In the genomic region with DNA sequence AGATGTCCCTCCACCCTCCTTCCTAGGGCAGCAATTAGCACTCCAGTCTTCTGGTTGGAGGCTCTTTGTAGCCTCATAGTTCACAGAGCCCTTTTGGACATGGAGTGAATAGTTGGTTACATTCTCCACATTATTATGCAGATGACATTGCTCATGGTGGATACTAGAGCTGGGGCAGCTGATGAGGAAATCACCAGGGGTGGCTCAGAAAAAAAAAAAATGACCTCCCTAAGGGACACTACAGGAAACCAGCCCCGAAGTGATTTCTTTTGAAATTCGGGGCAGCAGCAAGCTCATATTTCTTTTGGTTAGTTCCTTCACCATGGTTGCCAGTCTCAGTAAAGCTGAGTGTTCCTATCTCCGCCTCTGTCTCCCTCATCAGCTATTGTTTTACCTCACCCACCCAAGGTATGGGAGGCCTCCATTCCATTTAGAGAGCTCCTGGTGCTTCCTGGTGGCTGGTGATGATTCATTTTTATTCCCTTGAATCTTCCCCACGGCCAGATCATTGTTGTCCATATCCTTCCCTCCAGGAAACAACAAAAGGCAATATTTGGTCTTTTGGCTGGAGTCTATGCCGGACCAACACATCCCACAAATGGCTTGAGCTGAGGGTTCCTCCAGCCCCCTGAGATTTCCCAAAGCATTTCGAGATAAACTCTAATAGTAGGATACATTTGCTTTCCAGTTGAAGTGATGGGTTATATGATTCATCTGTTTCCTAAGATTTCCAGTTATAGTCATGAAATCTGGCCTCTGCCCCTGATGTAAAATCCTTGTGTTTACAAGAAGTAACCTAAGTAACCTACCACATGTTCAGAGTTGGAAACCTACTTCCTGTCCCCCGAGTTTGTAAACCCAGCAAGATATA, we compare ENCODE assay signal across 9 cellular contexts. TPM values are rescaled to one million over a fixed set of nuclear protein-coding genes. Genes with fewer than 3 reads are reported as not detected.
DNase-seq lines count a peak whose midpoint lies in the region; ATAC-seq, FAIRE-seq and TF ChIP-seq lines count a peak whose summit lies in the region.
"Had no signal": no experiment of that assay in that cellular context is flagged by ENCODE, and none has a peak within 500 bp of the region (broad histone marks: within the 10 kb centered on the region; RNA-seq: fewer than 3 reads in every experiment).

No MANE protein-coding gene starts in this region.

- TF ChIP-seq CTCF in hepatocyte (IDR thresholded peaks at IDR 0.05; ENCODE audit: poor library complexity) (no peak), smooth muscle cell (IDR thresholded peaks at IDR 0.05; ENCODE audit: borderline replicate concordance, insufficient read depth, poor library complexity, severe bottlenecking) (no peak)

- no peaks in the 10 kb centered on the region for H3K36me3 ChIP-seq in HAP-1 (replicated peaks)
- H3K36me3 ChIP-seq in hepatocyte (replicated peaks; ENCODE audit: insufficient read depth, low read depth) = no peaks in the 10 kb centered on the region
- no peaks in the 10 kb centered on the region for H3K36me3 ChIP-seq in smooth muscle cell (ENCODE audit: low read depth)

- peaks cover 10% of the 10 kb centered on the region for H3K4me1 ChIP-seq in HAP-1
- peaks cover 2% of the 10 kb centered on the region for H3K4me1 ChIP-seq in hepatocyte (ENCODE audit: insufficient read depth)
- H3K4me1 ChIP-seq in smooth muscle cell (ENCODE audit: low read depth) = peaks cover 16% of the 10 kb centered on the region

- 60% methylated on average over 7 of the region's 7 CpGs for WGBS in hepatocyte (ENCODE audit: low lambda C conversion rate, missing lambda C conversion rate)
- WGBS in smooth muscle cell (ENCODE audit: low lambda C conversion rate) = 46% methylated on average over 7 of the region's 7 CpGs

- no peak for ATAC-seq in GM18519 (IDR thresholded peaks at IDR 0.05; ENCODE audit: low FRiP score, unreplicated experiment)

- no peak for TF ChIP-seq POLR2A in GM12892 (IDR thresholded peaks at IDR 0.05; ENCODE audit: low read depth, low read length)

- H3K9me3 ChIP-seq in HAP-1 (no peaks in the 10 kb centered on the region), hepatocyte (ENCODE audit: low read depth) (no peaks in the 10 kb centered on the region), smooth muscle cell (replicated peaks; ENCODE audit: low read depth) (no peaks in the 10 kb centered on the region)

- H3K79me2 ChIP-seq in hepatocyte (no peaks in the 10 kb centered on the region), smooth muscle cell (ENCODE audit: low read depth) (no peaks in the 10 kb centered on the region)

- DNase-seq in HAP-1 (ENCODE audit: low spot score in 2 of 2) (peak; percentile 55 to 73), amniotic epithelial cell (ENCODE audit: low read depth) (peak; percentile 91), hepatocyte (ENCODE audit: low spot score) (peak; percentile 13), smooth muscle cell (lab: John Stamatoyannopoulos, UW; ENCODE audit: unreplicated experiment) (no peak), GM12892 (ENCODE audit: insufficient read length) (no peak)
- no peak for DNase-seq in stimulated activated CD4-positive, alpha-beta T cell treated with anti-CD3 and anti-CD28 coated beads, Interleukin-15, amount 100 ng/mL, for 24 hours
- DNase-seq: kidney glomerular epithelial cell, RPMI8226 had no signal

- in situ Hi-C loops in HAP-1 (cut with MboI; ENCODE audit: low sequenced_read_pairs) = loop anchor here (25.0 kb wide), 2 partner anchors 313 to 838 kb away; no protein-coding TSS in a partner anchor

- no peak overlapping the region for H3K4me3 ChIP-seq in HAP-1
- no peak overlapping the region for H3K4me3 ChIP-seq in hepatocyte
- H3K4me3 ChIP-seq in smooth muscle cell = no peak overlapping the region

- H4K20me1 ChIP-seq in hepatocyte (ENCODE audit: insufficient read depth, poor library complexity, severe bottlenecking) (no peaks in the 10 kb centered on the region), smooth muscle cell (ENCODE audit: low read depth) (no peaks in the 10 kb centered on the region)

- H3K27ac ChIP-seq in hepatocyte (peak overlapping the region; percentile 54), smooth muscle cell (ENCODE audit: low read depth) (peak overlapping the region; percentile 88)

- H3K9me2 ChIP-seq in hepatocyte (replicated peaks; ENCODE audit: insufficient read depth) = no peaks in the 10 kb centered on the region

- H3F3A ChIP-seq in smooth muscle cell (ENCODE audit: low read depth) = peaks cover 7% of the 10 kb centered on the region

- no peaks in the 10 kb centered on the region for H3K27me3 ChIP-seq in HAP-1 (ENCODE audit: low read depth)
- no peaks in the 10 kb centered on the region for H3K27me3 ChIP-seq in hepatocyte
- H3K27me3 ChIP-seq in smooth muscle cell (ENCODE audit: low read depth) = no peaks in the 10 kb centered on the region

- H3K4me2 ChIP-seq in hepatocyte (no peak overlapping the region), smooth muscle cell (peak overlapping the region; percentile 49)

- FAIRE-seq in GM12892 (lab: Jason Lieb, UNC) = no peak

- H3K9ac ChIP-seq in smooth muscle cell (ENCODE audit: low read depth) = peak overlapping the region; percentile 57

- no peak overlapping the region for H2AFZ ChIP-seq in hepatocyte
- peak overlapping the region; percentile 26 for H2AFZ ChIP-seq in smooth muscle cell (ENCODE audit: low read depth)

RNA-seq across cellular contexts. Expression of a gene that starts 56.2 kb away (rescaled TPM):
- total RNA-seq in hepatocyte = 43.1 and 52.8 TPM in 2 replicates
- 60.4 and 65.7 TPM in 2 replicates for polyA plus RNA-seq in hepatocyte
- total RNA-seq in smooth muscle cell = 217 and 229 TPM in 2 replicates
- 130 and 196 TPM in 2 replicates for polyA plus RNA-seq in smooth muscle cell
- polyA plus RNA-seq in GM12892 (2012; ENCODE audit: missing spikeins) = 0.36 TPM

Comparison
In these comparisons a context has a peak if more than half of its experiments do, and no peak if none do; other contexts are left out.
1. DNase-seq: peak in HAP-1 (2 of 2), amniotic epithelial cell (single experiment) and hepatocyte (single experiment); none in smooth muscle cell (single experiment), stimulated activated CD4-positive, alpha-beta T cell treated with anti-CD3 and anti-CD28 coated beads, Interleukin-15, amount 100 ng/mL, for 24 hours (single experiment) and GM12892 (single experiment).